ENCODE assay signal across 22 cellular contexts in the genomic region with DNA sequence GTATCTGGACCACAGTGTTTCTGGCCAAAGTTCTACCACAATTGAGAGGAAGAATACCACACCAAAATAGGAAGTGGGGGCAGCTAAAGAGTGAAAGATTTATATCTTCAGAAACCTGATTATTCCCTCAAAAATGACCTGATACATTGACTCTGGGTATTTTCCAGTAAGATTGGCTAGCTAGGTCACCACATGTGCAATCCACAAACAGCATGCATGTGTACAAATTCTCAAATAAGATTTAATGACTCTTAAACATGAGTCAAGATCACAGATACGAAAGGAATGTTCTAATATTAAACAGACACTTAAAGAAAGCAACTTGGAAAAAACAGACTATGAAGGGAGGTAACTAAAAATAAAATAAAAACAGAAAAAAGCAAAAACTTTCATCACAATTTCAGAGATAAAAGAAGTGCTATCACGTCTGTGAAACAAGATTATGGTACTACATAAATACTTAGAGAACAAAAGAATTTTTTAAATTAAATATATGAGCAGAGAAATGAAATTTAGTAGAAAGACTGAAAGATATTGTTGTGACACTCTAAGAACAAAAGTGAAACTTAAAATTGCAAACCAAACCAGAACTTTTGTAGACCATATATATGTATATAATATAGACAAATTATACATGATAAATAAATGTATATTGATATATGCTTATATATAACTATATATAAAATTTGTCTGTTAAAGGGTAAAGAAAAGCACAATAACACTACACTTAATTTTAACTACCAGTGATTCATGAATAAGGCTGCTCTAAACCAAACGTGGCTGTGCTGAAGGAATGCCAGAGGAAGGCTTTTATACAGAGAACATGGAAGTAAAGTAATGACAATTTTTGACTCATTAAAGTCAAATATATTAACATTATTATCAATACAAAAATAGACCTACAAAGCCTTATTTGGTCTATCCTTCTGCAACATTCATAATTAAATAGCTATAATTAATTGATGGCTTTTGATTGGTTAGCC.
A peak's percentile ranks its signal among the peaks of the same experiment; 100 is the strongest.
DNase-seq lines count a peak whose midpoint lies in the region; ATAC-seq, FAIRE-seq and TF ChIP-seq lines count a peak whose summit lies in the region.
"Had no signal": no experiment of that assay in that cellular context is flagged by ENCODE, and none has a peak within 500 bp of the region (broad histone marks: within the 10 kb centered on the region; RNA-seq: fewer than 3 reads in every experiment).

No MANE protein-coding gene starts in this region.

- H3K27ac Mint-ChIP-seq in naive thymus-derived CD4-positive, alpha-beta T cell: no peak overlapping the region
- H3K27ac Mint-ChIP-seq: activated CD8-positive, alpha-beta memory T cell treated with anti-CD3 and anti-CD28 coated beads, Interleukin-2, amount 10 ng/mL, durations not matched to agents 7 days and 5 days had no signal

- H3K4me3 Mint-ChIP-seq in naive thymus-derived CD4-positive, alpha-beta T cell: no peak overlapping the region
- H3K4me3 Mint-ChIP-seq: activated CD8-positive, alpha-beta memory T cell treated with anti-CD3 and anti-CD28 coated beads, Interleukin-2, amount 10 ng/mL, durations not matched to agents 7 days and 5 days had no signal

- H3K9me3 Mint-ChIP-seq in naive thymus-derived CD4-positive, alpha-beta T cell: peaks cover 0 to 10% (median 0%) of the 10 kb centered on the region in 11 donors

- H3K27me3 Mint-ChIP-seq in naive thymus-derived CD4-positive, alpha-beta T cell: no peaks in the 10 kb centered on the region
- H3K27me3 Mint-ChIP-seq: activated CD8-positive, alpha-beta memory T cell treated with anti-CD3 and anti-CD28 coated beads, Interleukin-2, amount 10 ng/mL, durations not matched to agents 7 days and 5 days had no signal

- no peak for TF ChIP-seq CTCF in A673 (conservative IDR thresholded peaks at IDR 0.05; ENCODE audit: low read depth, low read length)

- POLR2A ChIA-PET in naive thymus-derived CD4-positive, alpha-beta T cell (lab: Charles Lee): no interaction called here
- POLR2A ChIA-PET in A673 (lab: Charles Lee; ENCODE audit: low non-redundant PET): no interaction called here

- BruUV-seq in A673 (replicated peaks; lab: Mats Ljungman, UMichigan): no TSS peak

- H3K9me3 ChIP-seq in naive thymus-derived CD4-positive, alpha-beta T cell (ENCODE audit: control insufficient read depth in 2 of 3, low read length in 3 of 3): no peaks in the 10 kb centered on the region
- H3K9me3 ChIP-seq in A673 (ENCODE audit: low read depth, low read length, poor library complexity, severe bottlenecking): no peaks in the 10 kb centered on the region
- H3K9me3 ChIP-seq: right lobe of liver had no signal

- FAIRE-seq in endometrium (lab: Jason Lieb, UNC): peak; percentile 100
- FAIRE-seq: GM19239, K562 had no signal

- H3K36me3 ChIP-seq in naive thymus-derived CD4-positive, alpha-beta T cell (ENCODE audit: control insufficient read depth in 2 of 3, insufficient read depth in 3 of 3, low read length in 3 of 3): no peaks in the 10 kb centered on the region
- H3K36me3 ChIP-seq in A673 (ENCODE audit: insufficient read depth, low read length, poor library complexity, severe bottlenecking): no peaks in the 10 kb centered on the region
- H3K36me3 ChIP-seq: right lobe of liver had no signal

- CTCF ChIA-PET in naive thymus-derived CD4-positive, alpha-beta T cell (lab: Charles Lee): no interaction called here
- CTCF ChIA-PET in A673 (lab: Charles Lee): no interaction called here

- H3K4me3 ChIP-seq in naive thymus-derived CD4-positive, alpha-beta T cell (ENCODE audit: low read length): no peak overlapping the region
- H3K4me3 ChIP-seq in A673 (ENCODE audit: low read depth, low read length, poor library complexity, severe bottlenecking): no peak overlapping the region
- H3K4me3 ChIP-seq: K562, right lobe of liver had no signal

- H3K36me3 Mint-ChIP-seq in naive thymus-derived CD4-positive, alpha-beta T cell: no peaks in the 10 kb centered on the region

- peak; percentile 25 for DNase-seq in EH (ENCODE audit: low read depth)
- DNase-seq in OCI-M1 (lab: John Stamatoyannopoulos, UW): peak; percentile 60
- DNase-seq in renal cortical epithelial cell (ENCODE audit: low read depth): peak; percentile 32
- DNase-seq in activated gamma-delta T cell (lab: John Stamatoyannopoulos, UW): no peak
- DNase-seq in naive thymus-derived CD4-positive, alpha-beta T cell: no peak
- no peak for DNase-seq in A673 (ENCODE audit: low spot score)
- DNase-seq: activated CD4-positive, alpha-beta T cell treated with anti-CD3 and anti-CD28 coated beads for 1 hour; activated CD8-positive, alpha-beta memory T cell treated with anti-CD3 and anti-CD28 coated beads, Interleukin-2, amount 10 ng/mL, durations not matched to agents 7 days and 5 days; activated effector memory CD4-positive, alpha-beta T cell treated with Interleukin-2 at 50 U/mL for 16 hours; aorta; C1 segment of cervical spinal cord; dermis blood vessel endothelial cell; DMS 273 treated with DMSO at 0.1 percent for 48 hours; midbrain; NCI-H1436; NCI-H226; right lobe of liver; SHP77 treated with DMSO at 0.1 percent for 48 hours had no signal

- intact Hi-C loops in naive thymus-derived CD4-positive, alpha-beta T cell (cut with micrococcal nuclease): no loop called here
- intact Hi-C loops in A673 (cut with micrococcal nuclease; ENCODE audit: unreplicated experiment): no loop called here

- no peaks in the 10 kb centered on the region for H3K27me3 ChIP-seq in naive thymus-derived CD4-positive, alpha-beta T cell (ENCODE audit: control insufficient read depth in 2 of 2, insufficient read depth in 2 of 2, low read length in 2 of 2)
- H3K27me3 ChIP-seq in A673 (replicated peaks; ENCODE audit: insufficient read depth, low read depth, low read length, poor library complexity): no peaks in the 10 kb centered on the region
- H3K27me3 ChIP-seq: right lobe of liver had no signal

- ATAC-seq in GM18517 (IDR thresholded peaks at IDR 0.05; ENCODE audit: unreplicated experiment): no peak
- ATAC-seq in naive thymus-derived CD4-positive, alpha-beta T cell: no peak
- ATAC-seq: activated CD8-positive, alpha-beta memory T cell treated with anti-CD3 and anti-CD28 coated beads, Interleukin-2, amount 10 ng/mL, durations not matched to agents 7 days and 5 days; K562; right lobe of liver had no signal

- H3K27ac ChIP-seq in naive thymus-derived CD4-positive, alpha-beta T cell (ENCODE audit: low read depth, low read length): no peak overlapping the region
- no peak overlapping the region for H3K27ac ChIP-seq in A673 (ENCODE audit: low read depth, low read length, poor library complexity, severe bottlenecking)
- H3K27ac ChIP-seq: right lobe of liver had no signal

- H3K4me1 Mint-ChIP-seq in naive thymus-derived CD4-positive, alpha-beta T cell: no peaks in the 10 kb centered on the region
- H3K4me1 Mint-ChIP-seq: activated CD8-positive, alpha-beta memory T cell treated with anti-CD3 and anti-CD28 coated beads, Interleukin-2, amount 10 ng/mL, durations not matched to agents 7 days and 5 days had no signal

- H3K4me1 ChIP-seq in naive thymus-derived CD4-positive, alpha-beta T cell (ENCODE audit: control insufficient read depth in 2 of 2, insufficient read depth in 2 of 2, low read length in 2 of 2): no peaks in the 10 kb centered on the region
- H3K4me1 ChIP-seq in A673 (ENCODE audit: insufficient read depth, low read length, poor library complexity, severe bottlenecking): no peaks in the 10 kb centered on the region
- H3K4me1 ChIP-seq: right lobe of liver had no signal

Comparison
In these comparisons a context has a peak if more than half of its experiments do, and no peak if none do; other contexts are left out.
1. DNase-seq: peak in EH (single experiment), OCI-M1 (single experiment) and renal cortical epithelial cell (single experiment); none in activated gamma-delta T cell (single experiment), naive thymus-derived CD4-positive, alpha-beta T cell (0 of 9) and A673 (single experiment).